ENCODE assay signal across 21 cellular contexts in the genomic region with DNA sequence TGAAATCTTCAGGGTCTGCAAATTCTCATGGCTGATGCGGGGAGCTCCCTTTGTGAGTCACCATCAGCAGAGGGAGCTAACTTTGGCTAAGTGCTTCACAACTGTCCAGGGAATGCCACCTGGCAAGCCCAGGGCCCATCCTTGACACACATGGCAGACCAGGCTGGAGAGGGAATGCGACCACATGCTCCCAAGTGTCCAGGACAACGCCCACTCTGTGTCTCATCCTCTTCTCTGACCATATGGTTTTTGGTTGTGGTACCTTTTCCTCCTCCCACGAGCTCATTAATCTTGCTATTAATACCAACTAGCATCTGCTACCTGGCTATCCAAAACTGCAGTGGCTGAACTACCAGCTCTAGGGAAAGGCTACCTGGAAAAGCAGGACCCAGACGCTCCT. TPM values are rescaled to one million over a fixed set of nuclear protein-coding genes. Genes with fewer than 3 reads are reported as not detected.
DNase-seq lines count a peak whose midpoint lies in the region; ATAC-seq lines count a peak whose summit lies in the region.
"Had no signal": no experiment of that assay in that cellular context is flagged by ENCODE, and none has a peak within 500 bp of the region (broad histone marks: within the 10 kb centered on the region; RNA-seq: fewer than 3 reads in every experiment).

No MANE protein-coding gene starts in this region.

- in situ Hi-C loops in KBM-7 (cut with MboI; ENCODE audit: low pct_unique_long_range_greater_than_20kb, low sequenced_read_pairs): no loop called here

- H3K9me3 ChIP-seq in T-helper 17 cell (ENCODE audit: control insufficient read depth, low read length, poor library complexity, severe bottlenecking): no peaks in the 10 kb centered on the region

- no peaks in the 10 kb centered on the region for H3K27me3 Mint-ChIP-seq in T-helper 17 cell
- H3K27me3 Mint-ChIP-seq: activated naive CD4-positive, alpha-beta T cell treated with anti-CD3 and anti-CD28 coated beads, Interleukin-2, amount 50 U/mL, for 24 hours; activated T-helper 17 cell treated with anti-CD3 and anti-CD28 coated beads, Interleukin-2, amount 50 U/mL, for 72 hours; CD8-positive, alpha-beta memory T cell had no signal

- no peak overlapping the region for H3K4me3 Mint-ChIP-seq in T-helper 17 cell
- H3K4me3 Mint-ChIP-seq: activated naive CD4-positive, alpha-beta T cell treated with anti-CD3 and anti-CD28 coated beads, Interleukin-2, amount 50 U/mL, for 24 hours; activated T-helper 17 cell treated with anti-CD3 and anti-CD28 coated beads, Interleukin-2, amount 50 U/mL, for 72 hours; CD8-positive, alpha-beta memory T cell had no signal

- DNase-seq in NCI-H1694 treated with DMSO at 0.1 percent for 48 hours (lab: John Stamatoyannopoulos, UW) (peak; percentile 55), NCI-H1694 (lab: John Stamatoyannopoulos, UW) (no peak), T-helper 17 cell (no peak), glomerular visceral epithelial cell (ENCODE audit: extremely low spot score) (peak; percentile 24), NCI-H2196 (lab: John Stamatoyannopoulos, UW; ENCODE audit: unreplicated experiment) (no peak), KBM-7 (no peak), germinal center (ENCODE audit: low spot score) (no peak)
- no peak for DNase-seq in stimulated activated CD4-positive, alpha-beta T cell treated with anti-CD3 and anti-CD28 coated beads, Interleukin-2, amount 100 ng/mL, for 24 hours
- DNase-seq: activated CD4-positive, alpha-beta T cell treated with anti-CD3 and anti-CD28 coated beads, Interleukin-2, amount 50 U/mL, for 1 hour; activated CD8-positive, alpha-beta memory T cell treated with anti-CD3 and anti-CD28 coated beads, Interleukin-2, amount 50 U/mL, for 4 hours; CD8-positive, alpha-beta memory T cell; dermis blood vessel endothelial cell; NCI-H1105; NCI-H2081 treated with DMSO at 0.1 percent for 48 hours; NCI-H510A treated with DMSO at 0.1 percent for 48 hours; occipital lobe; RPMI8226; trophoblast cell had no signal

- H3K36me3 Mint-ChIP-seq in T-helper 17 cell (ENCODE audit: low read depth): no peaks in the 10 kb centered on the region

- ATAC-seq in T-helper 17 cell: no peak
- ATAC-seq: activated T-helper 17 cell treated with anti-CD3 and anti-CD28 coated beads, Interleukin-2, amount 50 U/mL, for 72 hours; GM12878 had no signal

- H3K27ac Mint-ChIP-seq in T-helper 17 cell: peak overlapping the region; percentile 11
- H3K27ac Mint-ChIP-seq: activated naive CD4-positive, alpha-beta T cell treated with anti-CD3 and anti-CD28 coated beads, Interleukin-2, amount 50 U/mL, for 24 hours; activated T-helper 17 cell treated with anti-CD3 and anti-CD28 coated beads, Interleukin-2, amount 50 U/mL, for 72 hours had no signal

- no peaks in the 10 kb centered on the region for H3K4me1 Mint-ChIP-seq in T-helper 17 cell
- H3K4me1 Mint-ChIP-seq: CD8-positive, alpha-beta memory T cell had no signal

RNA-seq across cellular contexts. Expression of gene CLSTN1, which starts 37.1 kb away (rescaled TPM):
- total RNA-seq in T-helper 17 cell: 10 to 100 TPM; 86.3 to 91.5 TPM

RNA-seq across cellular contexts. Expression of gene CTNNBIP1, which starts 49.2 kb away (rescaled TPM):
- 10 to 100 TPM in 1 of 2 donors, 1 to 10 TPM in 1; 9.2 to 10.5 TPM for total RNA-seq in T-helper 17 cell

Comparison
In these comparisons a context has a peak if more than half of its experiments do, and no peak if none do; other contexts are left out.
1. DNase-seq: peak in NCI-H1694 treated with DMSO at 0.1 percent for 48 hours (single experiment) and glomerular visceral epithelial cell (single experiment); none in NCI-H1694 (single experiment), T-helper 17 cell (0 of 3), NCI-H2196 (single experiment), stimulated activated CD4-positive, alpha-beta T cell treated with anti-CD3 and anti-CD28 coated beads, Interleukin-2, amount 100 ng/mL, for 24 hours (0 of 2), KBM-7 (single experiment) and germinal center (single experiment).